In the genomic region with DNA sequence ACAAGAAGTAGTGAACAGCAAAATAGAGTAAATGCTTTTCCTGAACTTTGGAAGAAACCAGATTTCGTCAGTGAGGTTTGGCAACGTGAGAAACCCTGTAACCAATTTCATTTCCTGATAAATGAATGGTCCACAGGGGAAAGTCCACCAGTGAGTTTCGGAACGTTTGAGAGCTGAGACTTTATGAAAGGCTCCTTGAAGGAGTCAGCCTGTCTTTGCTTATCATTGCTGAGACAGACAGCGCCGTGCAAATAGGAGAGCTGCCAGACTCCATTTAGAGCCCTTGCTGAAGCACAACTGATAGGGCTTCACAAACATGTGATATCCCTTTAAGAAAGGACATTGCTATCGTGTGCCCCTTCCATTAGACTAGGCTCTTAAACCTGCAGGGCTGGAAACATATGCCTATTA, we compare ENCODE assay signal across 14 cellular contexts.
DNase-seq lines count a peak whose midpoint lies in the region; ATAC-seq, FAIRE-seq and TF ChIP-seq lines count a peak whose summit lies in the region.
"Had no signal": no experiment of that assay in that cellular context is flagged by ENCODE, and none has a peak within 500 bp of the region (broad histone marks: within the 10 kb centered on the region; RNA-seq: fewer than 3 reads in every experiment).

No MANE protein-coding gene starts in this region.

- peak; percentile 64 to 86 (median 82) for ATAC-seq in pancreas
- no peak for ATAC-seq in HG03565 (IDR thresholded peaks at IDR 0.05; ENCODE audit: unreplicated experiment)
- ATAC-seq in HG02885 (IDR thresholded peaks at IDR 0.05; ENCODE audit: poor library complexity, unreplicated experiment), result no peak

- no peak overlapping the region for H4K91ac ChIP-seq in neuronal stem cell (ENCODE audit: low read depth, low read length, poor library complexity)

- H2AFZ ChIP-seq in neuronal stem cell (ENCODE audit: low read length), result no peak overlapping the region

- no peak overlapping the region for H3K4me2 ChIP-seq in neuronal stem cell (ENCODE audit: insufficient read depth, low read length, poor library complexity, severe bottlenecking)

- H2BK15ac ChIP-seq in neuronal stem cell (ENCODE audit: low read length), result no peak overlapping the region

- no peak overlapping the region for H4K8ac ChIP-seq in neuronal stem cell (ENCODE audit: low read depth, low read length)

- H3K4me1 ChIP-seq in pancreas, result peaks cover 0 to 11% (median 7%) of the 10 kb centered on the region in 3 donors
- peaks cover 0 to 6% of the 10 kb centered on the region in 2 donors for H3K4me1 ChIP-seq in neuronal stem cell (ENCODE audit: control insufficient read depth in 2 of 2, insufficient read depth in 1 of 2, low read depth in 1 of 2, low read length in 2 of 2)

- H3K36me3 ChIP-seq in pancreas, result no peaks in the 10 kb centered on the region
- H3K36me3 ChIP-seq in neuronal stem cell (replicated peaks in 1 of 2; ENCODE audit: control insufficient read depth in 2 of 2, insufficient read depth in 2 of 2, low read length in 2 of 2), result no peaks in the 10 kb centered on the region

- H3K27ac ChIP-seq in pancreas (peak overlapping the region in 1 of 4 donors; percentile 3), neuronal stem cell (replicated peaks; ENCODE audit: low read length) (no peak overlapping the region)
- H3K27ac ChIP-seq: RWPE1 had no signal

- no peak overlapping the region for H3K23ac ChIP-seq in neuronal stem cell (ENCODE audit: low read depth, low read length, poor library complexity)

- WGBS in pancreas, 2 donors, result 34 to 35% methylated on average over 7 of the region's 7 CpGs
- WGBS in neuronal stem cell (ENCODE audit: extremely low coverage in 2 of 2, insufficient read length in 2 of 2, insufficient replicate concordance in 1 of 2), 2 donors, result no CpG with 5 or more reads among the region's 7 CpGs

- no peak overlapping the region for H3K18ac ChIP-seq in neuronal stem cell (ENCODE audit: low read length)

- intact Hi-C loops in pancreas (cut with DNase I), result no loop called here

- H2BK5ac ChIP-seq in neuronal stem cell (ENCODE audit: low read length), result no peak overlapping the region

- no peak overlapping the region for H3K4ac ChIP-seq in neuronal stem cell (ENCODE audit: low read length)

- in situ Hi-C loops in G401 (cut with HindIII; ENCODE audit: low sequenced_read_pairs), result no loop called here

- H2BK12ac ChIP-seq in neuronal stem cell (ENCODE audit: low read length), result no peak overlapping the region

- TF ChIP-seq CTCF in WI38 (IDR thresholded peaks at IDR 0.05; ENCODE audit: low read depth, low read length) (no peak), fibroblast of the aortic adventitia (IDR thresholded peaks at IDR 0.05; ENCODE audit: insufficient read depth, low read length) (no peak), pancreas (IDR thresholded peaks at IDR 0.05) (no peak)

- DNase-seq in G401 (ENCODE audit: low spot score) (peak; percentile 55), fibroblast of the aortic adventitia (ENCODE audit: low read depth) (peak; percentile 87), pancreas (no peak), GM19239 (ENCODE audit: insufficient read length, low spot score) (no peak), neuronal stem cell (ENCODE audit: low spot score) (no peak)
- DNase-seq: H9, NCI-H146, NCI-H69, retina had no signal

- H3K9me3 ChIP-seq in pancreas (no peaks in the 10 kb centered on the region), neuronal stem cell (replicated peaks in 1 of 2; ENCODE audit: control insufficient read depth in 2 of 2, insufficient read depth in 1 of 2, low read depth in 1 of 2, low read length in 2 of 2) (no peaks in the 10 kb centered on the region)

- H3K4me3 ChIP-seq in WI38 (ENCODE audit: low read depth, low read length), result peak overlapping the region; percentile 12; the same call in 1 of the 2 replicates
- H3K4me3 ChIP-seq in fibroblast of the aortic adventitia (ENCODE audit: low read depth, low read length), result peak overlapping the region; percentile 45
- no peak overlapping the region for H3K4me3 ChIP-seq in pancreas
- no peak overlapping the region for H3K4me3 ChIP-seq in neuronal stem cell (ENCODE audit: low read length in 2 of 2)

- H2AK5ac ChIP-seq in neuronal stem cell (ENCODE audit: low read depth, low read length), result no peak overlapping the region

- no peaks in the 10 kb centered on the region for H3K79me1 ChIP-seq in neuronal stem cell (ENCODE audit: low read depth, low read length)

- no peak overlapping the region for H3K14ac ChIP-seq in neuronal stem cell (ENCODE audit: low read length)

- H3K27me3 ChIP-seq in pancreas (no peaks in the 10 kb centered on the region), neuronal stem cell (ENCODE audit: control insufficient read depth in 3 of 3, insufficient read depth in 3 of 3, low read depth in 1 of 3, low read length in 3 of 3) (no peaks in the 10 kb centered on the region)

- no peak overlapping the region for H3K9ac ChIP-seq in neuronal stem cell (ENCODE audit: low read depth, low read length, poor library complexity)

- no peak overlapping the region for H2BK120ac ChIP-seq in neuronal stem cell (ENCODE audit: low read depth, low read length)

- FAIRE-seq in pancreas (lab: Jason Lieb, UNC) (no peak), GM19239 (lab: Jason Lieb, UNC) (no peak)
- FAIRE-seq: TTC549 had no signal

Comparison
In these comparisons a context has a peak if more than half of its experiments do, and no peak if none do; other contexts are left out.
1. DNase-seq: peak in G401 (single experiment) and fibroblast of the aortic adventitia (single experiment); none in pancreas (0 of 6), GM19239 (single experiment) and neuronal stem cell (single experiment).
2. H3K4me3 ChIP-seq: peak in WI38 (single experiment) and fibroblast of the aortic adventitia (single experiment); none in pancreas (0 of 4) and neuronal stem cell (0 of 2).
3. ATAC-seq: peak in pancreas (4 of 4); none in HG03565 (single experiment) and HG02885 (single experiment).